In the genomic region with DNA sequence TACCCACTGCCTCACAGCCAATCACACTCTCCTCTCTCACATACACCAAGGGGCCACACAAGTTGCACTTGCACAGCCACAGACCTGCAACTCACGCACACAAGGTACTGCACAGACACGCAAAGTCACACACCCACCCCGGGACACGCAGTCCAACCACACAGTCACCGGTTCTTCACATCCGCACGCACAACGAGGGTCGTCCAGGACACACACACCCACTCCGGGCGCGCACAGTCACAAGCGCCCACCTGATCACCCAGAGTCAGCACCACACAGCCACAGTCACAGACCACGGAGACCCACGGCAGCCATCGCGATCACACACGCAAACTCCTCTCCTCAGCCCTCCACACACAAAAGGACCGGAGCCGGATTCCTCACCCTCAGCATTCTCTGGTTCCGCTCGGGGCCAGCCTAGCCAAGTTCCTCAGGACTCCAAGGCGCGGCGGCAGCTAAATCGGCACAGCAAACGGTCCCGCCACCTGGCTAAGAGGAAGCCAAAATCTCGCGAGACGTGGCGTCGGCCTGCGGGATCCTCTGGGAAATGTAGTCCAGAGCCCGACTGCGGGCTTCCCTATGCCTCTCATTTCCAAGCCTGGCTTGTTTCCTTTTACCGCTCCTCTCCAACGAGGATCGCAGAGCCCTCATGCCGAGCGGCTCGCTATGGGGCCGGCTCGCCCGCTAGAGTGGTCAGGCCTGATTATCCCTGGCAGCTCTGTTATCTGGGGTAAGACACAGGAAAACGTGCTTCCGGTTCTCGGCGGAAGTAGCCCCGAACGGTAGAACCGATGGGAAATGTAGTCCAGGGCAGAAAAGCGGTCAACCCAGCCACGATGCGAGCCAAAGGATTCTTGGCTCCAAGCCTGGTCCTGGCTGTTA, we compare ENCODE assay signal across 8 cellular contexts. TPM values are rescaled to one million over a fixed set of nuclear protein-coding genes. Genes with fewer than 3 reads are reported as not detected.
DNase-seq lines count a peak whose midpoint lies in the region; TF ChIP-seq lines count a peak whose summit lies in the region.

A gene (minus strand): TSS at position 467 of the 882 bp plus-strand sequence. CDS start 10,201 bp downstream, outside the sequence.

- no peak for TF ChIP-seq CTCF in GM20000 (IDR thresholded peaks at IDR 0.05; ENCODE audit: extremely low read depth, missing control alignments)

- peak; percentile 92 for DNase-seq in COLO668 (lab: John Stamatoyannopoulos, UW; ENCODE audit: unreplicated experiment)
- peak; percentile 92 for DNase-seq in GM20000 (ENCODE audit: low spot score)
- DNase-seq in HT-29 (ENCODE audit: low spot score) = peak; percentile 44
- DNase-seq in NOMO-1 treated with dmso at 0.1 percent for 144 hours (lab: John Stamatoyannopoulos, UW; ENCODE audit: unreplicated experiment) = peak; percentile 92
- peak; percentile 96 for DNase-seq in activated CD8-positive, alpha-beta memory T cell treated with anti-CD3 and anti-CD28 coated beads, Interleukin-2, amount 50 U/mL, for 48 hours
- peak; percentile 97 for DNase-seq in epidermal melanocyte (ENCODE audit: insufficient read length, low spot score)
- DNase-seq in middle frontal gyrus (ENCODE audit: extremely low spot score, low spot score) = peak; percentile 86
- peak; percentile 86 to 90 for DNase-seq in stimulated activated CD8-positive, alpha-beta memory T cell treated with anti-CD3 and anti-CD28 coated beads, Interleukin-2, amount 100 ng/mL, for 1 hour (ENCODE audit: low read depth in 2 of 2)

RNA-seq across cellular contexts. Expression of the gene that starts here (rescaled TPM):
- 0.34 and 0.69 TPM in 2 replicates for total RNA-seq in HT-29 (2014; rRNA removed; shearing (Covaris generic))

Comparison
In these comparisons a context has a peak if more than half of its experiments do, and no peak if none do; other contexts are left out.
1. Peak in every context shown above with its lines: DNase-seq.
2. Peak in DNase-seq in HT-29; RNA of the gene not detected or under 1 TPM.
3. DNase-seq: peak in every context shown above with its lines; median percentile 97 in epidermal melanocyte; 96 in activated CD8-positive, alpha-beta memory T cell treated with anti-CD3 and anti-CD28 coated beads, Interleukin-2, amount 50 U/mL, for 48 hours; 92 in COLO668; 92 in GM20000; 92 in NOMO-1 treated with dmso at 0.1 percent for 144 hours; 88 in stimulated activated CD8-positive, alpha-beta memory T cell treated with anti-CD3 and anti-CD28 coated beads, Interleukin-2, amount 100 ng/mL, for 1 hour; 86 in middle frontal gyrus; 44 in HT-29.